ENCODE assay signal across 31 cellular contexts in the genomic region with DNA sequence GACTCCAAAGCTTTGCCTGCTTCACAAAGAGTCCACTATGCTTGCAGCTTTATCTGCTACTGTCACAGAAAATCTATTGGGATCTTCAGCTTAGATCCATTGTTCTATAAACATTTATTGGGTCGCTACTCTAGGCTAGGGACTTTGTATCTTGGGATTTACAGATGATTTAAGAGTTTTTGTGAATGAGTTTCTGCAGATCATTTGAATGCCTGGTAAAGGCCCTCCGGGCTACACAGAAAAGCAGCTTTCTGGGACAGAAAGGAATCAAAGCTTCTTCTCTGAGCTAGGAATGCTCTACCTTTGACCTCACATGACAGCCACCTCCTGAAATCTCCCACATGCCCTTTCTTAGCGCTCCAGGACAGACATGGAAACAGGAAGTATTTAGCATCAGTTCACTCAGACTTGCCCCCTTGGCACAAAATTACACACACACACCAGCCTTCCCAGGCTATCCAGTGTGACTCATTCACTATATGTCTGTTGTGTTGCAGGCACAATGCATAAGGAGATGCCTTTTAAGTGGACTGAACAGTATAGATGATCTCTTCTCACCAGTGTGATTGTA.
A peak's percentile ranks its signal among the peaks of the same experiment; 100 is the strongest.
DNase-seq lines count a peak whose midpoint lies in the region; ATAC-seq and TF ChIP-seq lines count a peak whose summit lies in the region.
"Had no signal": no experiment of that assay in that cellular context is flagged by ENCODE, and none has a peak within 500 bp of the region (broad histone marks: within the 10 kb centered on the region; RNA-seq: fewer than 3 reads in every experiment).

No MANE protein-coding gene starts in this region.

- H2BK120ac ChIP-seq in trophoblast cell (ENCODE audit: insufficient read depth, low read length, poor library complexity) = no peak overlapping the region

- peak overlapping the region; percentile 53 for H3K27ac ChIP-seq in trophoblast cell (ENCODE audit: low read depth, low read length)
- H3K27ac ChIP-seq: BLaER1, brain microvascular endothelial cell, gastrocnemius medialis, HL-60, left lung, ovary, tibial nerve had no signal

- H3K9ac ChIP-seq in trophoblast cell (ENCODE audit: low read length) = no peak overlapping the region
- H3K9ac ChIP-seq: BLaER1 had no signal

- H3K4ac ChIP-seq in trophoblast cell (ENCODE audit: low read depth, low read length) = no peak overlapping the region

- H3K79me1 ChIP-seq in trophoblast cell (ENCODE audit: low read length) = no peaks in the 10 kb centered on the region

- H3K27me3 ChIP-seq in HAP-1 (ENCODE audit: low read depth) (no peaks in the 10 kb centered on the region), trophoblast cell (ENCODE audit: insufficient read depth, low read length) (no peaks in the 10 kb centered on the region)
- H3K27me3 ChIP-seq: BLaER1, brain microvascular endothelial cell, gastrocnemius medialis, left lung, ovary, tibial nerve had no signal

- no peak overlapping the region for H3K4me3 ChIP-seq in HAP-1
- H3K4me3 ChIP-seq in trophoblast cell (ENCODE audit: low read depth, low read length) = no peak overlapping the region
- H3K4me3 ChIP-seq: BLaER1, gastrocnemius medialis, left lung, ovary, tibial nerve had no signal

- no peak overlapping the region for H4K12ac ChIP-seq in trophoblast cell (ENCODE audit: low read depth, low read length)

- no peak overlapping the region for H3K18ac ChIP-seq in trophoblast cell (ENCODE audit: low read length)

- H4K8ac ChIP-seq in trophoblast cell (ENCODE audit: low read depth, low read length) = no peak overlapping the region

- DNase-seq in HAP-1 (ENCODE audit: low spot score in 2 of 2) (peak; percentile 79 to 93), astrocyte of the hippocampus (ENCODE audit: low read depth, low spot score) (peak; percentile 1), islet precursor cell (peak; percentile 91), trophoblast cell (no peak), NCI-H82 treated with DMSO at 0.1 percent for 48 hours (lab: John Stamatoyannopoulos, UW; ENCODE audit: unreplicated experiment) (no peak), GM13976 (ENCODE audit: low spot score) (no peak)
- DNase-seq: ACHN; activated CD4-positive, alpha-beta T cell treated with anti-CD3 and anti-CD28 coated beads, Interleukin-2, amount 50 U/mL, for 1 hour; activated CD8-positive, alpha-beta memory T cell treated with anti-CD3 and anti-CD28 coated beads, Interleukin-2, amount 10 ng/mL, durations not matched to agents 7 days and 5 days; activated naive CD4-positive, alpha-beta T cell treated with Interleukin-2 at 50 U/mL for 16 hours; activated T-cell treated with anti-CD3 and anti-CD28 coated beads, Interleukin-2, amount 50 U/mL, for 48 hours; brain microvascular endothelial cell; DMS79; effector CD4-positive, alpha-beta T cell; gastrocnemius medialis; left lung; naive thymus-derived CD8-positive, alpha-beta T cell; NCI-H1048; NCI-H1694 treated with DMSO at 0.1 percent for 48 hours; NCI-H2171; NCI-H524; ovary; SHP77 treated with DMSO at 0.1 percent for 48 hours; SW 1271; T-helper 9 cell had no signal

- H3K36me3 ChIP-seq in HAP-1 (replicated peaks) (no peaks in the 10 kb centered on the region), trophoblast cell (ENCODE audit: control insufficient read depth in 1 of 2, insufficient read depth in 2 of 2, low read length in 2 of 2) (no peaks in the 10 kb centered on the region)
- H3K36me3 ChIP-seq: BLaER1, brain microvascular endothelial cell, gastrocnemius medialis, left lung, ovary, tibial nerve had no signal

- H2BK5ac ChIP-seq in trophoblast cell (ENCODE audit: low read depth, low read length, poor library complexity) = no peak overlapping the region

- no peak overlapping the region for H2AK5ac ChIP-seq in trophoblast cell (ENCODE audit: low read length)

- no CpG with 5 or more reads among the region's 3 CpGs for WGBS in trophoblast cell (ENCODE audit: extremely low coverage, insufficient coverage, insufficient read length)

- no peak for TF ChIP-seq CTCF in GM13976 (IDR thresholded peaks at IDR 0.05; ENCODE audit: borderline replicate concordance, control extremely low read depth, extremely low read depth, insufficient read depth, missing control alignments)

- no peak overlapping the region for H2BK12ac ChIP-seq in trophoblast cell (ENCODE audit: low read length)

- ATAC-seq in HG03457 (IDR thresholded peaks at IDR 0.05; ENCODE audit: unreplicated experiment) = no peak
- ATAC-seq: activated CD8-positive, alpha-beta memory T cell treated with anti-CD3 and anti-CD28 coated beads, Interleukin-2, amount 10 ng/mL, durations not matched to agents 7 days and 5 days; gastrocnemius medialis; HepG2; left lung; naive thymus-derived CD8-positive, alpha-beta T cell; WTC11 had no signal

- no peak overlapping the region for H3K4me2 ChIP-seq in trophoblast cell (ENCODE audit: low read length)
- H3K4me2 ChIP-seq: BLaER1 had no signal

- H3K4me1 ChIP-seq in HAP-1 (peaks cover 27% of the 10 kb centered on the region), trophoblast cell (ENCODE audit: control insufficient read depth in 1 of 2, insufficient read depth in 2 of 2, low read length in 2 of 2) (peaks cover 2 to 3% of the 10 kb centered on the region in 2 experiments)
- H3K4me1 ChIP-seq: BLaER1, gastrocnemius medialis had no signal

- H3K9me3 ChIP-seq in HAP-1 = no peaks in the 10 kb centered on the region
- no peaks in the 10 kb centered on the region for H3K9me3 ChIP-seq in trophoblast cell (ENCODE audit: insufficient read depth, low read depth, low read length)
- H3K9me3 ChIP-seq: BLaER1, gastrocnemius medialis, left lung, ovary, tibial nerve had no signal

- in situ Hi-C loops in HAP-1 (cut with MboI; ENCODE audit: low sequenced_read_pairs) (no loop called here), GM13976 (cut with MboI; ENCODE audit: low sequenced_read_pairs, unreplicated experiment) (no loop called here)

- no peak overlapping the region for H4K91ac ChIP-seq in trophoblast cell (ENCODE audit: low read depth, low read length)

- no peak overlapping the region for H2AFZ ChIP-seq in trophoblast cell (ENCODE audit: insufficient read depth, low read length, poor library complexity)

- H3K23ac ChIP-seq in trophoblast cell (ENCODE audit: low read length) = no peak overlapping the region

- no peaks in the 10 kb centered on the region for H3K79me2 ChIP-seq in trophoblast cell (ENCODE audit: control insufficient read depth, insufficient read depth, low read length, poor library complexity)

- H3K14ac ChIP-seq in trophoblast cell (ENCODE audit: low read length) = no peak overlapping the region

Comparison
In these comparisons a context has a peak if more than half of its experiments do, and no peak if none do; other contexts are left out.
1. DNase-seq: peak in HAP-1 (2 of 2), astrocyte of the hippocampus (single experiment) and islet precursor cell (single experiment); none in trophoblast cell (0 of 2), NCI-H82 treated with DMSO at 0.1 percent for 48 hours (single experiment) and GM13976 (single experiment).